ENCODE assay signal across 15 cellular contexts in genomic region chr16:3576211-3576610, GRCh38. TPM values are rescaled to one million over a fixed set of nuclear protein-coding genes. Genes with fewer than 3 reads are reported as not detected.
A peak's percentile ranks its signal among the peaks of the same experiment; 100 is the strongest.
DNase-seq lines count a peak whose midpoint lies in the region; ATAC-seq and TF ChIP-seq lines count a peak whose summit lies in the region.
"Had no signal": no experiment of that assay in that cellular context is flagged by ENCODE, and none has a peak within 500 bp of the region (broad histone marks: within the 10 kb centered on the region; RNA-seq: fewer than 3 reads in every experiment).

No MANE protein-coding gene starts in this region.

- H3K27me3 Mint-ChIP-seq in activated T-cell treated with anti-CD3 and anti-CD28 coated beads, Interleukin-2, amount 50 U/mL, for 4 hours (ENCODE audit: low read depth) = no peaks in the 10 kb centered on the region

- no peak overlapping the region for H3K27ac ChIP-seq in mucosa of rectum (ENCODE audit: low read depth in 2 of 2, low read length in 2 of 2)
- H3K27ac ChIP-seq in adrenal gland = no peak overlapping the region
- H3K27ac ChIP-seq: GM23248, testis had no signal

- H3K9me3 Mint-ChIP-seq in activated T-cell treated with anti-CD3 and anti-CD28 coated beads, Interleukin-2, amount 50 U/mL, for 4 hours = no peaks in the 10 kb centered on the region

- intact Hi-C loops in adrenal gland (cut with DNase I) = no loop called here

- peak overlapping the region; percentile 93 for H3K4me3 Mint-ChIP-seq in activated T-cell treated with anti-CD3 and anti-CD28 coated beads, Interleukin-2, amount 50 U/mL, for 4 hours
- H3K4me3 Mint-ChIP-seq: dendritic cell treated with granulocyte-macrophage colony-stimulating factor and Interleukin-4, amounts not matched to agents 40 ng/mL and 50 ng/mL, for 4 days had no signal

- TF ChIP-seq CTCF in adrenal gland (IDR thresholded peaks at IDR 0.05) = no peak

- H3K36me3 ChIP-seq in mucosa of rectum (ENCODE audit: control insufficient read depth in 2 of 2, insufficient read depth in 2 of 2, low read length in 2 of 2) (no peaks in the 10 kb centered on the region), adrenal gland (replicated peaks in 1 of 2) (no peaks in the 10 kb centered on the region)

- no peak overlapping the region for H3K9ac ChIP-seq in mucosa of rectum (ENCODE audit: low read depth in 1 of 2, low read length in 2 of 2)
- H3K9ac ChIP-seq: GM23248 had no signal

- WGBS in adrenal gland, 4 donors = 78 to 100% (median 84%) methylated on average over 1 to 11 of the region's 11 CpGs

- TF ChIP-seq POLR2A in adrenal gland (IDR thresholded peaks at IDR 0.05) = no peak

- H3K27me3 ChIP-seq in mucosa of rectum (ENCODE audit: control insufficient read depth in 2 of 2, insufficient read depth in 2 of 2, low read length in 2 of 2) (no peaks in the 10 kb centered on the region), adrenal gland (peaks cover 3% of the 10 kb centered on the region)
- H3K27me3 ChIP-seq: testis had no signal

- H3K4me1 ChIP-seq in mucosa of rectum (ENCODE audit: control insufficient read depth in 2 of 2, insufficient read depth in 2 of 2, low read length in 2 of 2) = peaks cover 7 to 9% of the 10 kb centered on the region in 2 donors
- no peaks in the 10 kb centered on the region for H3K4me1 ChIP-seq in adrenal gland (replicated peaks in 1 of 2)
- H3K4me1 ChIP-seq: testis had no signal

- peaks cover 64% of the 10 kb centered on the region for H3K4me1 Mint-ChIP-seq in activated T-cell treated with anti-CD3 and anti-CD28 coated beads, Interleukin-2, amount 50 U/mL, for 4 hours (ENCODE audit: low read depth)

- peaks cover 7% of the 10 kb centered on the region for H3K36me3 Mint-ChIP-seq in activated T-cell treated with anti-CD3 and anti-CD28 coated beads, Interleukin-2, amount 50 U/mL, for 4 hours (ENCODE audit: insufficient read depth)

- peak; percentile 12 for ATAC-seq in activated T-cell treated with anti-CD3 and anti-CD28 coated beads, Interleukin-2, amount 50 U/mL, for 4 hours
- ATAC-seq in HG03457 (IDR thresholded peaks at IDR 0.05; ENCODE audit: unreplicated experiment) (no peak), GM21529 (IDR thresholded peaks at IDR 0.05; ENCODE audit: unreplicated experiment) (no peak), GM21717 (IDR thresholded peaks at IDR 0.05; ENCODE audit: unreplicated experiment) (no peak)

- H3K4me3 ChIP-seq in mucosa of rectum (ENCODE audit: low read length in 2 of 2) (peak overlapping the region; percentile 22 to 67), adrenal gland (no peak overlapping the region)
- H3K4me3 ChIP-seq: GM23248, testis had no signal

- peak; percentile 27 to 34 for DNase-seq in stimulated activated CD4-positive, alpha-beta T cell treated with anti-CD3 and anti-CD28 coated beads, Interleukin-2, amount 100 ng/mL, for 24 hours
- DNase-seq in stimulated activated CD4-positive, alpha-beta T cell treated with anti-CD3 and anti-CD28 coated beads, Interleukin-1b, Interleukin-23, amount 100 ng/mL, for 48 hours = no peak
- DNase-seq in activated T-cell treated with anti-CD3 and anti-CD28 coated beads, Interleukin-2, amount 50 U/mL, for 4 hours = no peak
- DNase-seq in adrenal gland = no peak
- DNase-seq: foreskin melanocyte, GM23248, left ventricle myocardium superior, NCI-H2029, testis had no signal

- H3K9me3 ChIP-seq in mucosa of rectum (ENCODE audit: control insufficient read depth in 2 of 2, low read length in 2 of 2) (no peaks in the 10 kb centered on the region), adrenal gland (replicated peaks in 1 of 3) (no peaks in the 10 kb centered on the region)
- H3K9me3 ChIP-seq: testis had no signal

RNA-seq across cellular contexts. Expression of gene NLRC3, which starts 1.0 kb away (rescaled TPM):
- total RNA-seq in activated T-cell treated with anti-CD3 and anti-CD28 coated beads, Interleukin-2, amount 50 U/mL, for 4 hours = 1 to 10 TPM; 7.8 to 8.3 (median 7.9) TPM
- total RNA-seq in adrenal gland = 1 to 10 TPM in 6 of 8 donors, under 1 TPM in 2; 0.39 to 2.5 (median 1.5) TPM
- 1 to 10 TPM in 1 of 3 donors, under 1 TPM in 2; 0.29 to 1.4 (median 0.47) TPM for polyA plus RNA-seq in adrenal gland
- total RNA-seq: GM23248, osteocyte had no signal

RNA-seq across cellular contexts. Expression of gene SLX4, which starts 35.2 kb away (rescaled TPM):
- total RNA-seq in activated T-cell treated with anti-CD3 and anti-CD28 coated beads, Interleukin-2, amount 50 U/mL, for 4 hours = 1 to 10 TPM; 7.6 to 9.1 (median 8.6) TPM
- total RNA-seq in adrenal gland = 1 to 10 TPM; 1.7 to 8.0 (median 4.4) TPM
- 1 to 10 TPM; 2.4 to 8.2 (median 2.9) TPM for polyA plus RNA-seq in adrenal gland

Comparison
In these comparisons a context has a peak if more than half of its experiments do, and no peak if none do; other contexts are left out.
1. DNase-seq: peak in stimulated activated CD4-positive, alpha-beta T cell treated with anti-CD3 and anti-CD28 coated beads, Interleukin-2, amount 100 ng/mL, for 24 hours (2 of 2); none in stimulated activated CD4-positive, alpha-beta T cell treated with anti-CD3 and anti-CD28 coated beads, Interleukin-1b, Interleukin-23, amount 100 ng/mL, for 48 hours (single experiment), activated T-cell treated with anti-CD3 and anti-CD28 coated beads, Interleukin-2, amount 50 U/mL, for 4 hours (single experiment) and adrenal gland (0 of 7).
2. ATAC-seq: peak in activated T-cell treated with anti-CD3 and anti-CD28 coated beads, Interleukin-2, amount 50 U/mL, for 4 hours (2 of 2); none in HG03457 (single experiment), GM21529 (single experiment) and GM21717 (single experiment).
3. H3K4me3 ChIP-seq: peak in mucosa of rectum (2 of 2); none in adrenal gland (0 of 4).